ENCODE assay signal across 8 cellular contexts in the genomic region with DNA sequence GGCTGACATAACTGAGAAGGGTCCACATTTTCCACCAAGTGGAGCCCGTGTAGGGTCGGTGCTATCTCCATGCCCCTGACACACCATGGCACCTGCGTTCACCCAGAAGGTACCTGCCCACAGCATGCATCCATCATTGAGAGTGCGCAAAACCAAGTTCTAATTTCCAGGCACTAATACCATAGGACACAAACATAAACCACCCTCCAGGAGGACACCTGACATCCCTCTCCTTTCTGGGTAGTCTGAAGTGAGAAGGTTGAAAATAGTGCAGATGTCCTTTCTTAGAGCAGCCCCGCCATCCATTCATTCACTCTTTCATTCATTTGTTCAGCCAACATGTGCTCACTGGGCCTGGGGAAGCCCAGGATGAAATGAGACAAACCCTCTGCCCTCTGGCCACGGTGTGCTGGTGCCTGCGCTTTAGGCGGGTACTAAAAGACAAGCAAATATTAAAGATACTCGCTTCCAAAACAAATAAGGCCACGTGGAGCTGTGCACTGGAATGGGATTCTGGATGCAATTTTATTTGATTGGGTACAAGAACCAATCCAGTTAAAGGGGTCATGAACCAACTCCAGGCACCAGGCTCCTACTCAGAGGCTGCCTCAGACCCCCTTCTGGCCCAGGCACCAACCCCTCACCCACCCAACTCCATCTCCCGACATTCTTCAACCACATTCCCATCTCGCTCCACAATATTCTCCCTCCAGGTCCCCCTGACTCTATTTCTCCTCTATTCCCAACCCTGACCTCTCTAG. TPM values are rescaled to one million over a fixed set of nuclear protein-coding genes. Genes with fewer than 3 reads are reported as not detected.
DNase-seq lines count a peak whose midpoint lies in the region; ATAC-seq, FAIRE-seq and TF ChIP-seq lines count a peak whose summit lies in the region.

No MANE protein-coding gene starts in this region.

- H3K4me3 ChIP-seq in kidney epithelial cell (ENCODE audit: low read depth, low read length) (peak overlapping the region; percentile 78), subcutaneous abdominal adipose tissue (ENCODE audit: low read depth in 1 of 5, low read length in 5 of 5) (peak overlapping the region; percentile 58 to 89 (median 80))

- no peaks in the 10 kb centered on the region for H3K9me3 ChIP-seq in subcutaneous abdominal adipose tissue (ENCODE audit: control insufficient read depth in 5 of 5, low read length in 5 of 5)

- H3K27me3 ChIP-seq in kidney epithelial cell (ENCODE audit: control insufficient read depth, insufficient read depth, low read length): no peaks in the 10 kb centered on the region
- H3K27me3 ChIP-seq in subcutaneous abdominal adipose tissue (ENCODE audit: control insufficient read depth in 5 of 5, insufficient read depth in 4 of 5, low read length in 5 of 5): no peaks in the 10 kb centered on the region

- no peak for TF ChIP-seq CTCF in kidney epithelial cell (IDR thresholded peaks at IDR 0.05; ENCODE audit: insufficient read depth, low read length, poor library complexity, severe bottlenecking)

- FAIRE-seq in HTR-8/SVneo (lab: Jason Lieb, UNC): no peak

- peak overlapping the region; percentile 70 for H3K4me3 Mint-ChIP-seq in T-helper 1 cell treated with Interleukin-12 subunit alpha and Interleukin-12 subunit beta and Interleukin-4 antibody, amounts not matched to agents 30 μg/mL and 1 μg/mL, for 36 hours
- peak overlapping the region; percentile 67 for H3K4me3 Mint-ChIP-seq in activated naive CD8-positive, alpha-beta T cell treated with anti-CD3 and anti-CD28 coated beads for 36 hours

- H3K9ac ChIP-seq in subcutaneous abdominal adipose tissue (ENCODE audit: low read length in 5 of 5): peak overlapping the region; percentile 49 to 92 (median 87)

- peaks cover 38% of the 10 kb centered on the region for H3K27me3 Mint-ChIP-seq in T-helper 1 cell treated with Interleukin-12 subunit alpha and Interleukin-12 subunit beta and Interleukin-4 antibody, amounts not matched to agents 30 μg/mL and 1 μg/mL, for 36 hours (ENCODE audit: low read depth)
- H3K27me3 Mint-ChIP-seq in activated naive CD8-positive, alpha-beta T cell treated with anti-CD3 and anti-CD28 coated beads for 36 hours: peaks cover 22% of the 10 kb centered on the region

- peaks cover 4% of the 10 kb centered on the region for H3K4me1 Mint-ChIP-seq in T-helper 1 cell treated with Interleukin-12 subunit alpha and Interleukin-12 subunit beta and Interleukin-4 antibody, amounts not matched to agents 30 μg/mL and 1 μg/mL, for 36 hours (ENCODE audit: low read depth)
- H3K4me1 Mint-ChIP-seq in activated naive CD8-positive, alpha-beta T cell treated with anti-CD3 and anti-CD28 coated beads for 36 hours: peaks cover 3% of the 10 kb centered on the region

- H3K36me3 ChIP-seq in kidney epithelial cell (ENCODE audit: control insufficient read depth, insufficient read depth, low read length) (no peaks in the 10 kb centered on the region), subcutaneous abdominal adipose tissue (ENCODE audit: control insufficient read depth in 5 of 5, insufficient read depth in 5 of 5, low read length in 5 of 5) (no peaks in the 10 kb centered on the region)

- peaks cover 2 to 36% (median 23%) of the 10 kb centered on the region in 5 donors for H3K4me1 ChIP-seq in subcutaneous abdominal adipose tissue (ENCODE audit: control insufficient read depth in 5 of 5, insufficient read depth in 5 of 5, low read length in 5 of 5)

- no peak for ATAC-seq in GM19351 (IDR thresholded peaks at IDR 0.05; ENCODE audit: unreplicated experiment)

- DNase-seq in T-helper 1 cell: no peak
- DNase-seq in activated naive CD8-positive, alpha-beta T cell treated with anti-CD3 and anti-CD28 coated beads for 36 hours: no peak
- DNase-seq in kidney epithelial cell (ENCODE audit: low read depth): no peak
- no peak for DNase-seq in HTR-8/SVneo (ENCODE audit: insufficient read length, low spot score)
- DNase-seq in erythroblast (lab: John Stamatoyannopoulos, UW): no peak

- no peaks in the 10 kb centered on the region for H3K9me3 Mint-ChIP-seq in T-helper 1 cell treated with Interleukin-12 subunit alpha and Interleukin-12 subunit beta and Interleukin-4 antibody, amounts not matched to agents 30 μg/mL and 1 μg/mL, for 36 hours
- no peaks in the 10 kb centered on the region for H3K9me3 Mint-ChIP-seq in activated naive CD8-positive, alpha-beta T cell treated with anti-CD3 and anti-CD28 coated beads for 36 hours

- H3K36me3 Mint-ChIP-seq in T-helper 1 cell treated with Interleukin-12 subunit alpha and Interleukin-12 subunit beta and Interleukin-4 antibody, amounts not matched to agents 30 μg/mL and 1 μg/mL, for 36 hours (ENCODE audit: low read depth): no peaks in the 10 kb centered on the region
- no peaks in the 10 kb centered on the region for H3K36me3 Mint-ChIP-seq in activated naive CD8-positive, alpha-beta T cell treated with anti-CD3 and anti-CD28 coated beads for 36 hours

- no peak for TF ChIP-seq POLR2A in erythroblast (IDR thresholded peaks at IDR 0.05; ENCODE audit: low read length)

- no peak overlapping the region for H3K27ac ChIP-seq in subcutaneous abdominal adipose tissue (ENCODE audit: low read depth, low read length)

- peak overlapping the region; percentile 41 for H3K27ac Mint-ChIP-seq in T-helper 1 cell treated with Interleukin-12 subunit alpha and Interleukin-12 subunit beta and Interleukin-4 antibody, amounts not matched to agents 30 μg/mL and 1 μg/mL, for 36 hours
- H3K27ac Mint-ChIP-seq in activated naive CD8-positive, alpha-beta T cell treated with anti-CD3 and anti-CD28 coated beads for 36 hours: no peak overlapping the region

RNA-seq across cellular contexts. Expression of a gene that starts 1.2 kb away (rescaled TPM):
- 1 to 10 TPM; 7.1 to 7.6 TPM for total RNA-seq in activated naive CD8-positive, alpha-beta T cell treated with anti-CD3 and anti-CD28 coated beads for 36 hours
- total RNA-seq in kidney epithelial cell: 46.0 and 69.5 TPM in 2 replicates
